11 cellular contexts compared by ENCODE assay signal in the genomic region with DNA sequence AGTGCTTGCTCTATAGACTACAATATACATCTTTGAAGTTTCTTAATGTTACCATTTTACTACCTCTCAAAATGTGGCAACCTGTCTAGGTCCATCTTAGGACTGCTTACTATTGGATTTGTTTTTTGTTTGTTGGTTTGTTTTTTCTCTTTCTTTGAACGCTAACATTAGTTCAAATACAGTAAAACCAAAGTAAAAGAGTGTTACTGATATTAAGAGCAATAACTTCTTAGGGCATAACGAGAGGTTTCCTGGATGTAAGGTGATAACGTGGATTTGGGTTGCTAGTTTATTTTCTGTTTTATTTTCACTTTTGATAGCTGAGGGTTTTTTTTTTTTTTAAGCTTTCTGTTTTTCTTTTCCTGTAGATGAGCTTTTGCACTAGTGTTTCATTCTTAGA.
DNase-seq lines count a peak whose midpoint lies in the region; ATAC-seq lines count a peak whose summit lies in the region.
"Had no signal": no experiment of that assay in that cellular context is flagged by ENCODE, and none has a peak within 500 bp of the region (broad histone marks: within the 10 kb centered on the region; RNA-seq: fewer than 3 reads in every experiment).

No MANE protein-coding gene starts in this region.

- peak overlapping the region; percentile 81 for H3K4me3 Mint-ChIP-seq in memory B cell

- H3K9me3 Mint-ChIP-seq in memory B cell, result peaks cover 1% of the 10 kb centered on the region

- H3K27me3 Mint-ChIP-seq in memory B cell, result no peaks in the 10 kb centered on the region

- peaks cover 20% of the 10 kb centered on the region for H3K36me3 Mint-ChIP-seq in memory B cell

- DNase-seq in memory B cell (ENCODE audit: low spot score in 2 of 2) (no peak), ecto neural progenitor cell (ENCODE audit: low spot score) (no peak), posterior cingulate gyrus (no peak), iPS-NIHi11 (ENCODE audit: low spot score) (no peak)
- DNase-seq: KG1, occipital lobe had no signal

- H3K27ac Mint-ChIP-seq in memory B cell, result peak overlapping the region; percentile 82

- ATAC-seq in GM18520 (IDR thresholded peaks at IDR 0.05; ENCODE audit: unreplicated experiment) (peak; percentile 64), GM21381 (IDR thresholded peaks at IDR 0.05; ENCODE audit: unreplicated experiment) (peak; percentile 75), HG03571 (IDR thresholded peaks at IDR 0.05; ENCODE audit: unreplicated experiment) (peak; percentile 57), memory B cell (ENCODE audit: low read depth) (peak; percentile 48), HG03457 (IDR thresholded peaks at IDR 0.05; ENCODE audit: unreplicated experiment) (no peak)
- ATAC-seq: SK-N-SH treated with all-trans-retinoic acid at 6 μM for 48 hours had no signal

- intact Hi-C loops in posterior cingulate gyrus (cut with DNase I), result no loop called here

- H3K4me1 Mint-ChIP-seq in memory B cell, result peaks cover 6% of the 10 kb centered on the region
